ENCODE assay signal across 17 cellular contexts in genomic region chr6:40733290-40733689, GRCh38.
"Had no signal": no experiment of that assay in that cellular context is flagged by ENCODE, and none has a peak within 500 bp of the region (broad histone marks: within the 10 kb centered on the region; RNA-seq: fewer than 3 reads in every experiment).

No MANE protein-coding gene starts in this region.

- DNase-seq: activated CD4-positive, alpha-beta T cell treated with anti-CD3 and anti-CD28 coated beads, Interleukin-2, amount 50 U/mL, for 4 hours; activated CD4-positive, CD25-positive, alpha-beta regulatory T cell treated with anti-CD3 and anti-CD28 coated beads, Interleukin-2, amount 50 U/mL, for 72 hours; activated CD8-positive, alpha-beta memory T cell treated with anti-CD3 and anti-CD28 coated beads, Interleukin-2, amount 10 ng/mL, durations not matched to agents 7 days and 5 days; activated effector memory CD4-positive, alpha-beta T cell treated with Interleukin-2 at 50 U/mL for 16 hours; activated T-cell treated with anti-CD3 and anti-CD28 coated beads, Interleukin-2, amount 50 U/mL, for 24 hours; effector memory CD8-positive, alpha-beta T cell; immature natural killer cell; left cardiac atrium; mammary epithelial cell; nephron progenitor cell; psoas muscle; right lobe of liver; stimulated activated naive CD4-positive, alpha-beta T cell; upper lobe of left lung had no signal

- H3K27ac ChIP-seq: cardiac muscle cell, coronary artery, psoas muscle, right lobe of liver, upper lobe of left lung had no signal

- H3K9me3 ChIP-seq: psoas muscle, right lobe of liver, upper lobe of left lung had no signal

- H3K4me1 ChIP-seq: psoas muscle, right lobe of liver, upper lobe of left lung had no signal

- ATAC-seq: activated CD8-positive, alpha-beta memory T cell treated with anti-CD3 and anti-CD28 coated beads, Interleukin-2, amount 10 ng/mL, durations not matched to agents 7 days and 5 days; activated naive CD4-positive, alpha-beta T cell treated with anti-CD3 and anti-CD28 coated beads, Interleukin-2, amount 50 U/mL, for 72 hours; effector memory CD8-positive, alpha-beta T cell; left cardiac atrium; psoas muscle; right lobe of liver had no signal

- H3K36me3 ChIP-seq: cardiac muscle cell, right lobe of liver, upper lobe of left lung had no signal

- H3K27me3 ChIP-seq: cardiac muscle cell, right lobe of liver, upper lobe of left lung had no signal

- H3K4me3 ChIP-seq: cardiac muscle cell, coronary artery, psoas muscle, right lobe of liver, upper lobe of left lung had no signal
